Comparison of ENCODE assay signal across 39 cellular contexts in the genomic region with DNA sequence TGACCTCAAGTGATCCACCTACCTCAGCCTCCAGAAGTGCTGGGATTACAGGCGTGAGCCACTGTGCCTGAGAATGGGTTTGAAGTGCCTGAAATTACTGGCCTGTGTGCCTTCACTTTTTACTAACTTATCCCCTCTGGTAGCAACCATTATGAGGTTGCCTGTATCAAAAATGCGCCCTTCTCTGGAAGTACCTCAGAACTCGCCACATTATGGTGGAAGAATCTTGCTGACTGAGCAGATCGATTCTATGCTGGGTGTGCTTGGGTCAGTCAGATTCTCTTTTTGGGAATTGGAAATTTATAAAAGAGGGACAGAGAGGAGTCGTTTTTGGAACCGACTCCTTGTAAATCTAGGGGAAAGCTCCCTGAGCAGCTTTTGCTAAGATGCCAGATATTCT. TPM values are rescaled to one million over a fixed set of nuclear protein-coding genes. Genes with fewer than 3 reads are reported as not detected.
"Had no signal": no experiment of that assay in that cellular context is flagged by ENCODE, and none has a peak within 500 bp of the region (broad histone marks: within the 10 kb centered on the region; RNA-seq: fewer than 3 reads in every experiment).

No MANE protein-coding gene starts in this region.

- H3K27ac ChIP-seq: ascending aorta, cardiac muscle cell, VCaP had no signal

- H3K4me3 Mint-ChIP-seq: activated B cell treated with CpG ODN at 0.5 μM for 24 hours; activated CD4-positive, alpha-beta memory T cell treated with anti-CD3 and anti-CD28 coated beads for 36 hours; activated CD4-positive, alpha-beta T cell treated with anti-CD3 and anti-CD28 coated beads, Interleukin-2, amount 10 ng/mL, durations not matched to agents 24 days and 14 days; activated CD8-positive, alpha-beta T cell treated with anti-CD3 and anti-CD28 coated beads for 36 hours; activated naive CD4-positive, alpha-beta T cell treated with anti-CD3 and anti-CD28 coated beads for 36 hours; activated naive CD8-positive, alpha-beta T cell treated with anti-CD3 and anti-CD28 coated beads for 36 hours; activated T-helper 1 cell treated with anti-CD3 and anti-CD28 coated beads, Interleukin-12 subunit alpha, Interleukin-12 subunit beta, Interleukin-2, Interleukin-4 antibody, amounts not matched to agents 30 ng/mL and 10 ng/mL and 1 ng/mL, durations not matched to agents 14 hours and 24 hours and 36 hours; activated T-helper 17 cell treated with anti-CD3 and anti-CD28 coated beads, Interleukin-2, amount 50 U/mL, for 72 hours; brain; central memory CD8-positive, alpha-beta T cell; T-helper 1 cell treated with Interleukin-12 subunit alpha and Interleukin-12 subunit beta and Interleukin-4 antibody, amounts not matched to agents 30 μg/mL and 1 μg/mL, for 36 hours; T-helper 2 cell treated with Interferon-gamma antibody and Interleukin-4, amounts not matched to agents 5 μg/mL and 100 μg/mL, for 36 hours had no signal

- DNase-seq: activated B cell treated with CpG ODN at 0.5 μM for 24 hours; activated CD4-positive, alpha-beta memory T cell treated with anti-CD3 and anti-CD28 coated beads for 36 hours; activated CD4-positive, alpha-beta T cell treated with anti-CD3 and anti-CD28 coated beads for 4 hours; activated CD4-positive, alpha-beta T cell treated with anti-CD3 and anti-CD28 coated beads, Interleukin-2, amount 10 ng/mL, durations not matched to agents 24 days and 14 days; activated CD4-positive, alpha-beta T cell treated with anti-CD3 and anti-CD28 coated beads, Interleukin-2, amount 50 U/mL, for 1 hour; activated CD4-positive, alpha-beta T cell treated with anti-CD3 and anti-CD28 coated beads, Interleukin-2, amount 50 U/mL, for 4 hours; activated CD4-positive, CD25-positive, alpha-beta regulatory T cell treated with anti-CD3 and anti-CD28 coated beads, Interleukin-2, amount 50 U/mL, for 72 hours; activated CD8-positive, alpha-beta memory T cell treated with anti-CD3 and anti-CD28 coated beads, Interleukin-2, amount 50 U/mL, for 4 hours; activated CD8-positive, alpha-beta T cell treated with anti-CD3 and anti-CD28 coated beads for 36 hours; activated effector memory CD4-positive, alpha-beta T cell treated with anti-CD3 and anti-CD28 coated beads, Interleukin-2, amount 50 U/mL, for 16 hours; activated gamma-delta T cell treated with Interleukin-2 at 50 U/mL for 16 hours; activated naive CD4-positive, alpha-beta T cell; activated naive CD4-positive, alpha-beta T cell treated with anti-CD3 and anti-CD28 coated beads for 36 hours; activated naive CD4-positive, alpha-beta T cell treated with anti-CD3 and anti-CD28 coated beads, Interleukin-2, amount 50 U/mL, for 16 hours; activated naive CD8-positive, alpha-beta T cell treated with anti-CD3 and anti-CD28 coated beads for 36 hours; activated T-cell treated with anti-CD3 and anti-CD28 coated beads for 4 hours; activated T-cell treated with anti-CD3 and anti-CD28 coated beads, Interleukin-2, amount 50 U/mL, for 1 hour; activated T-cell treated with anti-CD3 and anti-CD28 coated beads, Interleukin-2, amount 50 U/mL, for 48 hours; amygdala; anterior cingulate cortex; caudate nucleus; cerebellar nuclear complex; T-helper 1 cell; T-helper 2 cell; T-helper 9 cell had no signal

- H3K36me3 Mint-ChIP-seq: activated CD4-positive, alpha-beta memory T cell treated with anti-CD3 and anti-CD28 coated beads for 36 hours; activated naive CD4-positive, alpha-beta T cell treated with anti-CD3 and anti-CD28 coated beads, Interleukin-2, amount 50 U/mL, for 72 hours; activated naive CD8-positive, alpha-beta T cell treated with anti-CD3 and anti-CD28 coated beads for 36 hours; brain had no signal

- ATAC-seq: activated CD8-positive, alpha-beta T cell treated with anti-CD3 and anti-CD28 coated beads for 36 hours; activated naive CD4-positive, alpha-beta T cell treated with anti-CD3 and anti-CD28 coated beads, Interleukin-2, amount 50 U/mL, for 72 hours; activated T-helper 17 cell treated with anti-CD3 and anti-CD28 coated beads, Interleukin-2, amount 50 U/mL, for 72 hours had no signal

- H3K27ac Mint-ChIP-seq: activated B cell treated with CpG ODN at 0.5 μM for 24 hours; activated CD4-positive, alpha-beta memory T cell treated with anti-CD3 and anti-CD28 coated beads for 36 hours; activated CD4-positive, alpha-beta T cell treated with anti-CD3 and anti-CD28 coated beads, Interleukin-2, amount 10 ng/mL, durations not matched to agents 24 days and 14 days; activated CD8-positive, alpha-beta T cell treated with anti-CD3 and anti-CD28 coated beads for 36 hours; activated naive CD4-positive, alpha-beta T cell treated with anti-CD3 and anti-CD28 coated beads for 36 hours; activated naive CD4-positive, alpha-beta T cell treated with anti-CD3 and anti-CD28 coated beads, Interleukin-2, amount 50 U/mL, for 72 hours; activated naive CD8-positive, alpha-beta T cell treated with anti-CD3 and anti-CD28 coated beads for 36 hours; activated T-helper 1 cell treated with anti-CD3 and anti-CD28 coated beads, Interleukin-12 subunit alpha, Interleukin-12 subunit beta, Interleukin-2, Interleukin-4 antibody, amounts not matched to agents 30 ng/mL and 10 ng/mL and 1 ng/mL, durations not matched to agents 14 hours and 24 hours and 36 hours; activated T-helper 17 cell treated with anti-CD3 and anti-CD28 coated beads, Interleukin-2, amount 50 U/mL, for 72 hours; brain; T-helper 1 cell treated with Interleukin-12 subunit alpha and Interleukin-12 subunit beta and Interleukin-4 antibody, amounts not matched to agents 30 μg/mL and 1 μg/mL, for 36 hours; T-helper 2 cell treated with Interferon-gamma antibody and Interleukin-4, amounts not matched to agents 5 μg/mL and 100 μg/mL, for 36 hours had no signal

- H3K4me1 ChIP-seq: ascending aorta had no signal

- H3K27me3 ChIP-seq: ascending aorta, cardiac muscle cell had no signal

- H3K27me3 Mint-ChIP-seq: activated B cell treated with CpG ODN at 0.5 μM for 24 hours; activated CD4-positive, alpha-beta memory T cell treated with anti-CD3 and anti-CD28 coated beads for 36 hours; activated CD8-positive, alpha-beta T cell treated with anti-CD3 and anti-CD28 coated beads for 36 hours; activated naive CD8-positive, alpha-beta T cell treated with anti-CD3 and anti-CD28 coated beads for 36 hours; central memory CD8-positive, alpha-beta T cell had no signal

- H3K9me3 Mint-ChIP-seq: activated B cell treated with CpG ODN at 0.5 μM for 24 hours; activated CD4-positive, alpha-beta memory T cell treated with anti-CD3 and anti-CD28 coated beads for 36 hours; activated CD4-positive, alpha-beta T cell treated with anti-CD3 and anti-CD28 coated beads, Interleukin-2, amount 10 ng/mL, durations not matched to agents 24 days and 14 days; activated CD8-positive, alpha-beta T cell treated with anti-CD3 and anti-CD28 coated beads for 36 hours; activated naive CD4-positive, alpha-beta T cell treated with anti-CD3 and anti-CD28 coated beads, Interleukin-2, amount 50 U/mL, for 72 hours; activated naive CD8-positive, alpha-beta T cell treated with anti-CD3 and anti-CD28 coated beads for 36 hours; activated T-helper 1 cell treated with anti-CD3 and anti-CD28 coated beads, Interleukin-12 subunit alpha, Interleukin-12 subunit beta, Interleukin-2, Interleukin-4 antibody, amounts not matched to agents 30 ng/mL and 10 ng/mL and 1 ng/mL, durations not matched to agents 14 hours and 24 hours and 36 hours; activated T-helper 17 cell treated with anti-CD3 and anti-CD28 coated beads, Interleukin-2, amount 50 U/mL, for 72 hours; central memory CD8-positive, alpha-beta T cell; T-helper 1 cell treated with Interleukin-12 subunit alpha and Interleukin-12 subunit beta and Interleukin-4 antibody, amounts not matched to agents 30 μg/mL and 1 μg/mL, for 36 hours; T-helper 2 cell treated with Interferon-gamma antibody and Interleukin-4, amounts not matched to agents 5 μg/mL and 100 μg/mL, for 36 hours had no signal

- H3K9me3 ChIP-seq: ascending aorta had no signal

- H3K36me3 ChIP-seq: ascending aorta, cardiac muscle cell had no signal

- H3K4me1 Mint-ChIP-seq: activated CD4-positive, alpha-beta T cell treated with anti-CD3 and anti-CD28 coated beads, Interleukin-2, amount 10 ng/mL, durations not matched to agents 24 days and 14 days; activated naive CD8-positive, alpha-beta T cell treated with anti-CD3 and anti-CD28 coated beads for 36 hours; activated T-helper 17 cell treated with anti-CD3 and anti-CD28 coated beads, Interleukin-2, amount 50 U/mL, for 72 hours; central memory CD8-positive, alpha-beta T cell had no signal

- FAIRE-seq: bronchial epithelial cell, TTC549 had no signal

- H3K4me3 ChIP-seq: ascending aorta, cardiac muscle cell had no signal

RNA-seq across cellular contexts. Expression of gene LHCGR, which starts 8.2 kb away (rescaled TPM):
- total RNA-seq: activated B cell treated with CpG ODN at 0.5 μM for 24 hours; activated CD4-positive, alpha-beta memory T cell treated with anti-CD3 and anti-CD28 coated beads for 36 hours; activated CD4-positive, alpha-beta T cell treated with anti-CD3 and anti-CD28 coated beads, Interleukin-2, amount 10 ng/mL, durations not matched to agents 24 days and 14 days; activated CD8-positive, alpha-beta memory T cell treated with anti-CD3 and anti-CD28 coated beads for 36 hours; activated CD8-positive, alpha-beta T cell treated with anti-CD3 and anti-CD28 coated beads for 36 hours; activated naive CD4-positive, alpha-beta T cell treated with anti-CD3 and anti-CD28 coated beads for 36 hours; activated naive CD4-positive, alpha-beta T cell treated with anti-CD3 and anti-CD28 coated beads, Interleukin-2, amount 50 U/mL, for 72 hours; activated naive CD8-positive, alpha-beta T cell treated with anti-CD3 and anti-CD28 coated beads for 36 hours; activated T-helper 1 cell treated with anti-CD3 and anti-CD28 coated beads, Interleukin-12 subunit alpha, Interleukin-12 subunit beta, Interleukin-2, Interleukin-4 antibody, amounts not matched to agents 30 ng/mL and 10 ng/mL and 1 ng/mL, durations not matched to agents 14 hours and 24 hours and 36 hours; activated T-helper 17 cell treated with anti-CD3 and anti-CD28 coated beads, Interleukin-2, amount 50 U/mL, for 72 hours; ascending aorta; bronchial epithelial cell; chondrocyte had no signal
- polyA plus RNA-seq: cardiac muscle cell had no signal
